Comparison of ENCODE assay signal across 9 cellular contexts in the genomic region with DNA sequence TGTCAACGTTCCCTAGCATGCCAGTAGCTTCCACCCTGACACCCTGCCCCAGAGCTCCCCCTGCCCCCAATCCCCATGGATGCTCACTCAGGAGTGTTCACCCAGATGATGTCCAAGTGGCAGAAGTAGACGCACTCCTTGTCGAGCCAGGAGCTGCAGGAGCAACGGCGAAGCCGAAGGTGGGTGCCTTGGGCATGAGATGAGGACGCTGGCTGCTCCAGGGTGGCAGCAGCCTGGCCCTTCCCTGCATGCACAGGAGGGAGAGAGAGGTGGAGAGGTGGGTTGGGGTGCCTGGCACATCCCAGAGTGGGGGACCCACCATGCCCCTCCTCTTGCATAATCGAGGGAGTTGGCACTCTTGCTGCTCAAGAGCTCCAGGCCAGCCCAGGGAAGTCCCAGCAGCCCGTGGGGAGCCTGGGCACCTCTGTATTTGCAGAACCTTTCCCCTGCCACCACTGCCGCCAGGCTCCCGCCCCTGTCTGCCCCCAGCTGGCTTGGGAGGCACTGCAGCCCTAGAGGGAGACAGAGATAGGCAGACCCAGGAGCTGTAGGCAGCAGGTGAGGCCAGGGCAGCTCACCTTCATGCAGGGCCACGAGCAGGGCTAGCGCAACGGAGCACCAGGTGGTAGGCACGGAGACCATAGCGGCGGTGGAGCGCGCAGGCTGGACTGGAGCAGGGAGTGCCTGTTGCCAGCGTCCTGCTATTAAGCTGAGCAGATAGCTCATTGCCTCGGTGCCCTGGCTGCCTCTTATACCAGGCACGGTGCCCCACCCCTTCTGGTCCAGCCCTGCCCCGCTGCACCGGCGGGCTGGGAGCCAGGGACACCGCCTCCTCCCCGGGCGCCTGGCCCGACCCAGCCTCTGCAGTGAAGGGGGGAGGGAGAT. TPM values are rescaled to one million over a fixed set of nuclear protein-coding genes. Genes with fewer than 3 reads are reported as not detected.
DNase-seq lines count a peak whose midpoint lies in the region; TF ChIP-seq lines count a peak whose summit lies in the region.
"Had no signal": no experiment of that assay in that cellular context is flagged by ENCODE, and none has a peak within 500 bp of the region (broad histone marks: within the 10 kb centered on the region; RNA-seq: fewer than 3 reads in every experiment).

A gene (minus strand): TSS at position 724 of the 885 bp plus-strand sequence. CDS start 82 bp downstream, at position 642.

- TF ChIP-seq POLR2A in erythroblast (IDR thresholded peaks at IDR 0.05; ENCODE audit: low read length): no peak

- POLR2A ChIA-PET in A673 (lab: Charles Lee; ENCODE audit: low non-redundant PET): no interaction called here

- CTCF ChIA-PET in A673 (lab: Charles Lee): no interaction called here

- H3K4me1 ChIP-seq in A673 (ENCODE audit: insufficient read depth, low read length, poor library complexity, severe bottlenecking) (peaks cover 42% of the 10 kb centered on the region), HUES64 (ENCODE audit: insufficient read depth, low read length) (peaks cover 31% of the 10 kb centered on the region), SJSA1 (replicated peaks) (peaks cover 68% of the 10 kb centered on the region)

- WGBS in HUES64: 84% methylated on average over 29 of the region's 29 CpGs

- peak; percentile 31; the same call in 1 of the 2 replicates for TF ChIP-seq CTCF in A673 (conservative IDR thresholded peaks at IDR 0.05; ENCODE audit: low read depth, low read length)

- DNase-seq in A673 (ENCODE audit: low spot score) (no peak), SJSA1 (ENCODE audit: low read depth in 1 of 2, low spot score in 2 of 2) (peak in 1 of 2 experiments; percentile 53), kidney tubule cell (ENCODE audit: low spot score) (peak; percentile 86), NOMO-1 treated with dmso at 0.1 percent for 144 hours (lab: John Stamatoyannopoulos, UW; ENCODE audit: unreplicated experiment) (no peak), erythroblast (lab: John Stamatoyannopoulos, UW) (no peak), hepatic stellate cell (ENCODE audit: low spot score) (no peak)
- no peak for DNase-seq in stimulated activated CD4-positive, alpha-beta T cell treated with anti-CD3 and anti-CD28 coated beads, Interleukin-15, amount 100 ng/mL, for 24 hours

- no peak within 1 kb of the TSS; the same call in 1 of the 2 replicates for H3K9ac ChIP-seq in HUES64 (ENCODE audit: low read depth, low read length)

- intact Hi-C loops in A673 (cut with micrococcal nuclease; ENCODE audit: unreplicated experiment): no loop called here

- BruUV-seq in A673 (replicated peaks; lab: Mats Ljungman, UMichigan): no TSS peak

- H3K9me3 ChIP-seq in A673 (ENCODE audit: low read depth, low read length, poor library complexity, severe bottlenecking) (no peaks in the 10 kb centered on the region), HUES64 (ENCODE audit: insufficient read depth, low read depth, low read length) (no peaks in the 10 kb centered on the region), SJSA1 (replicated peaks) (no peaks in the 10 kb centered on the region)

- H3K27ac ChIP-seq in A673 (ENCODE audit: low read depth, low read length, poor library complexity, severe bottlenecking): no peak within 1 kb of the TSS
- peak within 1 kb of the TSS; percentile 87; the same call in 1 of the 2 replicates for H3K27ac ChIP-seq in HUES64 (ENCODE audit: low read depth, low read length)
- H3K27ac ChIP-seq in SJSA1: peak within 1 kb of the TSS; percentile 98

- no peaks in the 10 kb centered on the region for H3K27me3 ChIP-seq in A673 (replicated peaks; ENCODE audit: insufficient read depth, low read depth, low read length, poor library complexity)
- H3K27me3 ChIP-seq in HUES64 (ENCODE audit: insufficient read depth, low read length): no peaks in the 10 kb centered on the region; the same call in 1 of the 2 replicates
- H3K27me3 ChIP-seq in SJSA1 (replicated peaks): no peaks in the 10 kb centered on the region

- H3K36me3 ChIP-seq in A673 (ENCODE audit: insufficient read depth, low read length, poor library complexity, severe bottlenecking): no peaks in the 10 kb centered on the region
- H3K36me3 ChIP-seq in HUES64 (ENCODE audit: insufficient read depth, low read length): no peaks in the 10 kb centered on the region
- H3K36me3 ChIP-seq in SJSA1: peaks cover 22% of the 10 kb centered on the region

- H3K4me3 ChIP-seq in A673 (ENCODE audit: low read depth, low read length, poor library complexity, severe bottlenecking) (no peak within 1 kb of the TSS), HUES64 (ENCODE audit: low read length) (no peak within 1 kb of the TSS), SJSA1 (no peak within 1 kb of the TSS)

RNA-seq across cellular contexts. Expression of the gene that starts here (rescaled TPM):
- total RNA-seq in A673 (2021): not detected in 2 replicates
- not detected for polyA plus RNA-seq in HUES64 (2013, experiment 1 of 2)
- not detected for polyA plus RNA-seq in HUES64 (2013, experiment 2 of 2)
- total RNA-seq in SJSA1 (2014; rRNA removed; shearing (Covaris generic)): 3.0 and 6.7 TPM in 2 replicates
- total RNA-seq: myocyte had no signal
